ENCODE assay signal across 9 cellular contexts in genomic region chr19:13732337-13732736, GRCh38. TPM values are rescaled to one million over a fixed set of nuclear protein-coding genes. Genes with fewer than 3 reads are reported as not detected.
DNase-seq lines count a peak whose midpoint lies in the region; TF ChIP-seq lines count a peak whose summit lies in the region.
"Had no signal": no experiment of that assay in that cellular context is flagged by ENCODE, and none has a peak within 500 bp of the region (broad histone marks: within the 10 kb centered on the region; RNA-seq: fewer than 3 reads in every experiment).

No MANE protein-coding gene starts in this region.

- H3K9ac ChIP-seq in Karpas-422 (ENCODE audit: low read length) (peak overlapping the region; percentile 84), neural cell (ENCODE audit: low read length) (peak overlapping the region; percentile 70)

- no peaks in the 10 kb centered on the region for H3K9me2 ChIP-seq in Karpas-422 (replicated peaks; ENCODE audit: insufficient read depth, low read length)
- no peaks in the 10 kb centered on the region for H3K9me2 ChIP-seq in neural cell (ENCODE audit: insufficient read depth, low read length)

- intact Hi-C loops in CD14-positive monocyte (cut with micrococcal nuclease) (loop anchor here (5.0 kb wide), 2 partner anchors 65 to 120 kb away; partner anchors contain the start of gene ZSWIM4 (in 1 of the 2)), head of caudate nucleus (cut with DNase I) (no loop called here)

- no peak for TF ChIP-seq EP300 in neural cell (conservative IDR thresholded peaks at IDR 0.05; ENCODE audit: poor library complexity, severe bottlenecking)

- peak overlapping the region; percentile 76 to 92 for H3K4me3 Mint-ChIP-seq in CD14-positive monocyte

- H3F3A ChIP-seq in neural cell (ENCODE audit: insufficient read depth, low read length, poor library complexity, severe bottlenecking), result no peaks in the 10 kb centered on the region

- DNase-seq in CD14-positive monocyte (ENCODE audit: low spot score), result no peak
- DNase-seq in Karpas-422, result no peak
- no peak for DNase-seq in choroid plexus epithelial cell (ENCODE audit: low read depth)
- DNase-seq in NK-92 (lab: John Stamatoyannopoulos, UW; ENCODE audit: unreplicated experiment), result no peak
- DNase-seq in GM20000 (ENCODE audit: low spot score), result no peak
- DNase-seq in head of caudate nucleus, result no peak
- DNase-seq in SKM-1 treated with dmso at 0.1 percent for 144 hours (lab: John Stamatoyannopoulos, UW; ENCODE audit: unreplicated experiment), result no peak

- H3K4me2 ChIP-seq in Karpas-422 (ENCODE audit: low read depth, low read length, poor library complexity, severe bottlenecking) (peak overlapping the region; percentile 93), neural cell (ENCODE audit: low read length) (peak overlapping the region; percentile 75)

- H4K20me1 ChIP-seq in Karpas-422 (ENCODE audit: insufficient read depth, low read depth, low read length) (no peaks in the 10 kb centered on the region), neural cell (ENCODE audit: insufficient read depth) (no peaks in the 10 kb centered on the region)

- H3K27ac ChIP-seq in Karpas-422 (ENCODE audit: low read length) (no peak overlapping the region), neural cell (ENCODE audit: low read length) (no peak overlapping the region)

- H3K36me3 ChIP-seq in Karpas-422 (ENCODE audit: insufficient read depth, low read length) (no peaks in the 10 kb centered on the region), neural cell (ENCODE audit: insufficient read depth, low read length) (no peaks in the 10 kb centered on the region)
- H3K36me3 ChIP-seq: ascending aorta had no signal

- peaks cover 32% of the 10 kb centered on the region for H3K4me1 Mint-ChIP-seq in CD14-positive monocyte

- no peak overlapping the region for H2AFZ ChIP-seq in Karpas-422 (ENCODE audit: low read length)
- H2AFZ ChIP-seq in neural cell (ENCODE audit: low read depth, low read length), result no peak overlapping the region

- no peaks in the 10 kb centered on the region for H3K9me3 Mint-ChIP-seq in CD14-positive monocyte

- H3K27me3 Mint-ChIP-seq in CD14-positive monocyte (ENCODE audit: low read depth in 3 of 3), result no peaks in the 10 kb centered on the region

- peak overlapping the region; percentile 98 to 100 (median 100) for H3K27ac Mint-ChIP-seq in CD14-positive monocyte

- H3K9me3 ChIP-seq in Karpas-422 (ENCODE audit: low read length) (no peaks in the 10 kb centered on the region), neural cell (ENCODE audit: low read length) (no peaks in the 10 kb centered on the region)
- H3K9me3 ChIP-seq: ascending aorta had no signal

- H3K79me2 ChIP-seq in Karpas-422 (ENCODE audit: low read length) (no peaks in the 10 kb centered on the region), neural cell (replicated peaks; ENCODE audit: insufficient read depth, low read length) (peaks cover 4% of the 10 kb centered on the region)

- H3K4me3 ChIP-seq in Karpas-422 (ENCODE audit: low read length) (peak overlapping the region; percentile 82), choroid plexus epithelial cell (ENCODE audit: low read depth, low read length) (peak overlapping the region; percentile 73), neural cell (ENCODE audit: low read length) (peak overlapping the region; percentile 70)

- peaks cover 5 to 17% of the 10 kb centered on the region in 2 donors for H3K36me3 Mint-ChIP-seq in CD14-positive monocyte

- TF ChIP-seq CTCF in CD14-positive monocyte (IDR thresholded peaks at IDR 0.05) (no peak), choroid plexus epithelial cell (conservative IDR thresholded peaks at IDR 0.05; ENCODE audit: low read depth, low read length) (no peak), neural cell (IDR thresholded peaks at IDR 0.05; ENCODE audit: poor library complexity, severe bottlenecking) (no peak), GM20000 (IDR thresholded peaks at IDR 0.05; ENCODE audit: extremely low read depth, missing control alignments) (no peak)

- no peak for TF ChIP-seq RAD21 in neural cell (conservative IDR thresholded peaks at IDR 0.05)

- H3K27me3 ChIP-seq in Karpas-422 (ENCODE audit: low read length) (no peaks in the 10 kb centered on the region), neural cell (ENCODE audit: insufficient read depth, low read depth, low read length) (no peaks in the 10 kb centered on the region)
- H3K27me3 ChIP-seq: ascending aorta had no signal

- H3K4me1 ChIP-seq in Karpas-422 (ENCODE audit: low read length), result peaks cover 27% of the 10 kb centered on the region

TF ChIP-seq in neural cell, 6 proteins besides CTCF, POLR2A, EP300 and RAD21:
- TF ChIP-seq EZH2 (IDR thresholded peaks at IDR 0.05; ENCODE audit: borderline replicate concordance, insufficient read depth, low read length, poor library complexity, severe bottlenecking) (no peak), TAF1 (IDR thresholded peaks at IDR 0.05; ENCODE audit: low read depth) (no peak), MXI1 (conservative IDR thresholded peaks at IDR 0.05; ENCODE audit: poor library complexity, severe bottlenecking) (no peak), REST (IDR thresholded peaks at IDR 0.05; ENCODE audit: borderline replicate concordance) (no peak), SMC3 (conservative IDR thresholded peaks at IDR 0.05; ENCODE audit: poor library complexity) (no peak), POLR2AphosphoS5 (IDR thresholded peaks at IDR 0.05) (no peak)
TF ChIP-seq in neural cell: peak in this region for 0.

RNA-seq across cellular contexts. Expression of gene MRI1, which starts 32.0 kb away (rescaled TPM):
- polyA plus RNA-seq in CD14-positive monocyte (1 to 10 TPM; 3.8 to 4.4 TPM), neural cell (70.5 and 71.2 TPM in 2 replicates)
- total RNA-seq in Karpas-422 (2014; rRNA removed; shearing (Covaris generic); ENCODE audit: low replicate concordance), result 33.4 and 78.9 TPM in 2 replicates
- polyA minus RNA-seq in neural cell, result 26.5 and 29.1 TPM in 2 replicates

RNA-seq across cellular contexts. Expression of gene C19orf53, which starts 41.9 kb away (rescaled TPM):
- polyA plus RNA-seq in CD14-positive monocyte (100 to 1,000 TPM; 132 to 156 TPM), neural cell (104 and 134 TPM in 2 replicates)
- 117 and 158 TPM in 2 replicates for total RNA-seq in Karpas-422 (2014; rRNA removed; shearing (Covaris generic); ENCODE audit: low replicate concordance)
- 23.1 and 24.9 TPM in 2 replicates for polyA minus RNA-seq in neural cell

Comparison
In these comparisons a context has a peak if more than half of its experiments do, and no peak if none do; other contexts are left out.
1. RNA of gene MRI1, which starts 32.0 kb away (polyA plus RNA-seq): 70.5 to 71.2 TPM in neural cell; 3.8 to 4.4 TPM in CD14-positive monocyte; every median in the first group is over 10 times any median in the second.
2. Peak in every context shown above with its lines, with median percentiles within 50 percentile points of each other: H3K4me3 ChIP-seq.